ENCODE assay signal across 8 cellular contexts in the genomic region with DNA sequence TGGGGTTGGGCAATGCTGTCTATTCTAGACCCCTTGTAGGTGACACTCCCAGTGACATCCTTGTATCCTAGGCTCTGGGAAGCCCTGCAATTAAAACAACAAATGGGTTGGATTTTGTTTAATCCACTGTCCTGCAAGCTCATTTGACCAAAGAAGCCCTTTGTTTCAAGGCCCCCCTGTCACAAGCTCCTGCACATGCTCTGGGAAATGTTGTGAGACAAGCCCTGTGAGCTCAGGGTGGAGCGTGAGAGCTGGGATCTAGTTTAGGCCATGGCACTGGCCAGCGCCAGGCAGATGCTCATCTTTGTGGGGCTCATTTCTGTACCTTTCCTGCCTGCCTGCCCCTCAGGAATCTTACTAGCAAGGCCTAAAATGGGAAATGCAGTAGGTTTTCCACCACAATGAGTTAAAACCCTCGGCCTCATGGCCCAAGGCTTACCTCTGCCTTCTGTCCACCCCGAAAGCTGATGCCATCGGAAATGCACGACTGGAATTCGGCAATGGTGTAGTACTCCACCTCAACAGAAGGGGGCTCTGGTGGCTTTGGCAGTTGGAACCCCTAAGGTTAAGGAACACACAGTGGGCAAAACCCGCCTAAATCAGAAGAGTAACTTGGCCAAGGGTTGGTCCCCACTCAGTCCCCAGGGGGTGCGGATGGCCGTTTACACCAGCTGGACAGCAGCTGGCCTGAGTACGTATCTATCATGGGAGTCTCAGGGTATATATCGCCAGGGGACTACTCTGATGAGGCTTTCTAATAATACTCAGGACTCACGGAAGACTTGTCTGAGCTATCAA.
A peak's percentile ranks its signal among the peaks of the same experiment; 100 is the strongest.
DNase-seq lines count a peak whose midpoint lies in the region; ATAC-seq and TF ChIP-seq lines count a peak whose summit lies in the region.

No MANE protein-coding gene starts in this region.

- H4K20me1 ChIP-seq in GM23248 (ENCODE audit: insufficient read depth): no peaks in the 10 kb centered on the region

- H2AFZ ChIP-seq in GM23248: no peak overlapping the region

- peak overlapping the region; percentile 21; the same call in 1 of the 2 replicates for H3K9ac ChIP-seq in GM23248

- no peaks in the 10 kb centered on the region for H3K9me2 ChIP-seq in GM23248 (ENCODE audit: insufficient read depth)

- no peak overlapping the region for H3K27ac ChIP-seq in GM23248

- H3K27me3 ChIP-seq in GM23248 (replicated peaks; ENCODE audit: insufficient read depth) (no peaks in the 10 kb centered on the region), kidney epithelial cell (ENCODE audit: control insufficient read depth, insufficient read depth, low read length) (no peaks in the 10 kb centered on the region)

- H3K4me1 ChIP-seq in GM23248 (ENCODE audit: insufficient read depth): no peaks in the 10 kb centered on the region

- no peak overlapping the region for H3K4me2 ChIP-seq in GM23248 (ENCODE audit: unreplicated experiment)

- in situ Hi-C loops in GM23248 (cut with MboI): no loop called here

- DNase-seq in AG08396 (ENCODE audit: low spot score) (peak; percentile 92), GM23248 (peak; percentile 71), T follicular helper cell (ENCODE audit: low read depth) (peak; percentile 28), cardiac fibroblast (ENCODE audit: low read depth in 2 of 2) (peak; percentile 76 to 84), kidney epithelial cell (ENCODE audit: low read depth) (no peak), posterior vena cava (ENCODE audit: low spot score) (no peak)
- peak; percentile 19 for DNase-seq in stimulated activated CD8-positive, alpha-beta memory T cell treated with anti-CD3 and anti-CD28 coated beads, Interleukin-12 subunit alpha, Interleukin-12 subunit beta, amount 100 ng/mL, for 1 hour (ENCODE audit: low read depth)

- H3K9me3 ChIP-seq in GM23248 (ENCODE audit: low read depth): no peaks in the 10 kb centered on the region

- TF ChIP-seq CTCF in cardiac fibroblast (IDR thresholded peaks at IDR 0.05; ENCODE audit: low read depth, low read length) (peak; percentile 91), kidney epithelial cell (IDR thresholded peaks at IDR 0.05; ENCODE audit: insufficient read depth, low read length, poor library complexity, severe bottlenecking) (peak; percentile 57)

- H3K36me3 ChIP-seq in GM23248 (ENCODE audit: low read depth) (peaks cover 31% of the 10 kb centered on the region; the same call in 1 of the 2 replicates), kidney epithelial cell (ENCODE audit: control insufficient read depth, insufficient read depth, low read length) (no peaks in the 10 kb centered on the region)

- H3K4me3 ChIP-seq in GM23248 (no peak overlapping the region), cardiac fibroblast (replicated peaks in 1 of 2; ENCODE audit: low read depth in 2 of 2, low read length in 2 of 2) (no peak overlapping the region), kidney epithelial cell (ENCODE audit: low read depth, low read length) (no peak overlapping the region)

- 61 to 66% methylated on average over 13 of the region's 13 CpGs for WGBS in GM23248 (ENCODE audit: low coverage in 1 of 2, low lambda C conversion rate in 2 of 2, missing lambda C conversion rate in 2 of 2), 2 experiments

- intact Hi-C loops in posterior vena cava (cut with DNase I): no loop called here

- peaks cover 27% of the 10 kb centered on the region for H3F3A ChIP-seq in GM23248 (ENCODE audit: insufficient read depth)

- ATAC-seq in GM19395 (IDR thresholded peaks at IDR 0.05; ENCODE audit: unreplicated experiment): no peak

- 0 out of 2 replicates have a peak, but pooled peaks cover 4% of the 10 kb centered on the region for H3K79me2 ChIP-seq in GM23248 (ENCODE audit: insufficient read depth)

Comparison
In these comparisons a context has a peak if more than half of its experiments do, and no peak if none do; other contexts are left out.
1. DNase-seq: peak in AG08396 (single experiment), GM23248 (single experiment), T follicular helper cell (single experiment), cardiac fibroblast (2 of 2) and stimulated activated CD8-positive, alpha-beta memory T cell treated with anti-CD3 and anti-CD28 coated beads, Interleukin-12 subunit alpha, Interleukin-12 subunit beta, amount 100 ng/mL, for 1 hour (single experiment); none in kidney epithelial cell (single experiment) and posterior vena cava (single experiment).